In genomic region chr22:50278461-50278860, GRCh38 we compare ENCODE assay signal across 34 cellular contexts.
"Had no signal": no experiment of that assay in that cellular context is flagged by ENCODE, and none has a peak within 500 bp of the region (broad histone marks: within the 10 kb centered on the region; RNA-seq: fewer than 3 reads in every experiment).

No MANE protein-coding gene starts in this region.

- H3K27ac ChIP-seq: brain microvascular endothelial cell, coronary artery, esophagus muscularis mucosa, foreskin keratinocyte, gastrocnemius medialis, heart left ventricle, WERI-Rb-1 had no signal

- ATAC-seq: activated CD4-positive, CD25-positive, alpha-beta regulatory T cell treated with anti-CD3 and anti-CD28 coated beads, Interleukin-2, amount 50 U/mL, for 24 hours; activated CD8-positive, alpha-beta memory T cell treated with anti-CD3 and anti-CD28 coated beads, Interleukin-2, amount 10 ng/mL, durations not matched to agents 7 days and 5 days; activated CD8-positive, alpha-beta T cell treated with anti-CD3 and anti-CD28 coated beads, Interleukin-2, amount 10 ng/mL, durations not matched to agents 7 days and 5 days; foreskin keratinocyte; gastrocnemius medialis; heart left ventricle; T-helper 17 cell had no signal

- H3K27ac Mint-ChIP-seq: activated B cell treated with CpG ODN at 0.5 μM for 24 hours; activated CD8-positive, alpha-beta memory T cell treated with anti-CD3 and anti-CD28 coated beads, Interleukin-2, amount 10 ng/mL, durations not matched to agents 7 days and 5 days; activated CD8-positive, alpha-beta T cell treated with anti-CD3 and anti-CD28 coated beads, Interleukin-2, amount 10 ng/mL, durations not matched to agents 7 days and 5 days; activated naive CD8-positive, alpha-beta T cell; activated T-helper 1 cell treated with anti-CD3 and anti-CD28 coated beads, Interleukin-12 subunit alpha, Interleukin-12 subunit beta, Interleukin-2, Interleukin-4 antibody, amounts not matched to agents 30 ng/mL and 10 ng/mL and 1 ng/mL, durations not matched to agents 14 hours and 24 hours and 36 hours; dendritic cell treated with granulocyte-macrophage colony-stimulating factor and Interleukin-4, amounts not matched to agents 40 ng/mL and 50 ng/mL, for 4 days; endodermal cell; T-helper 17 cell; T-helper 2 cell treated with Interferon-gamma antibody and Interleukin-4, amounts not matched to agents 5 μg/mL and 100 μg/mL, for 36 hours had no signal

- H3K27me3 Mint-ChIP-seq: activated B cell treated with CpG ODN at 0.5 μM for 24 hours; activated CD8-positive, alpha-beta memory T cell treated with anti-CD3 and anti-CD28 coated beads, Interleukin-2, amount 10 ng/mL, durations not matched to agents 7 days and 5 days; activated naive CD8-positive, alpha-beta T cell; central memory CD8-positive, alpha-beta T cell; dendritic cell treated with granulocyte-macrophage colony-stimulating factor and Interleukin-4, amounts not matched to agents 40 ng/mL and 50 ng/mL, for 4 days; T-helper 17 cell had no signal

- H3K4me3 ChIP-seq: coronary artery, dorsolateral prefrontal cortex, esophagus muscularis mucosa, gastrocnemius medialis, heart left ventricle had no signal

- H3K9me3 Mint-ChIP-seq: activated B cell treated with CpG ODN at 0.5 μM for 24 hours; activated T-helper 1 cell treated with anti-CD3 and anti-CD28 coated beads, Interleukin-12 subunit alpha, Interleukin-12 subunit beta, Interleukin-2, Interleukin-4 antibody, amounts not matched to agents 30 ng/mL and 10 ng/mL and 1 ng/mL, durations not matched to agents 14 hours and 24 hours and 36 hours; central memory CD8-positive, alpha-beta T cell; dendritic cell treated with granulocyte-macrophage colony-stimulating factor and Interleukin-4, amounts not matched to agents 40 ng/mL and 50 ng/mL, for 4 days; T-helper 2 cell treated with Interferon-gamma antibody and Interleukin-4, amounts not matched to agents 5 μg/mL and 100 μg/mL, for 36 hours had no signal

- H3K27me3 ChIP-seq: brain microvascular endothelial cell, dorsolateral prefrontal cortex, esophagus muscularis mucosa, foreskin keratinocyte, gastrocnemius medialis, heart left ventricle had no signal

- DNase-seq: activated B cell treated with CpG ODN at 0.5 μM for 24 hours; activated CD4-positive, alpha-beta T cell treated with anti-CD3 and anti-CD28 coated beads for 48 hours; activated CD4-positive, alpha-beta T cell treated with anti-CD3 and anti-CD28 coated beads, Interleukin-2, amount 50 U/mL, for 1 hour; activated CD4-positive, alpha-beta T cell treated with anti-CD3 and anti-CD28 coated beads, Interleukin-2, amount 50 U/mL, for 48 hours; activated CD8-positive, alpha-beta memory T cell treated with anti-CD3 and anti-CD28 coated beads, Interleukin-2, amount 10 ng/mL, durations not matched to agents 7 days and 5 days; activated CD8-positive, alpha-beta memory T cell treated with anti-CD3 and anti-CD28 coated beads, Interleukin-2, amount 50 U/mL, for 4 hours; activated CD8-positive, alpha-beta T cell treated with anti-CD3 and anti-CD28 coated beads, Interleukin-2, amount 10 ng/mL, durations not matched to agents 7 days and 5 days; activated gamma-delta T cell treated with Interleukin-2 at 50 U/mL for 16 hours; activated naive CD4-positive, alpha-beta T cell treated with anti-CD3 and anti-CD28 coated beads, Interleukin-2, amount 50 U/mL, for 16 hours; activated naive CD4-positive, alpha-beta T cell treated with Interleukin-2 at 50 U/mL for 16 hours; activated T-cell treated with anti-CD3 and anti-CD28 coated beads, Interleukin-2, amount 50 U/mL, for 1 hour; activated T-cell treated with anti-CD3 and anti-CD28 coated beads, Interleukin-2, amount 50 U/mL, for 48 hours; amniotic stem cell; anterior cingulate cortex; brain microvascular endothelial cell; dorsolateral prefrontal cortex; effector memory CD4-positive, alpha-beta T cell; endodermal cell; foreskin keratinocyte; gastrocnemius medialis; glutamatergic neuron; heart left ventricle; T-helper 1 cell; T-helper 17 cell; T1000; WERI-Rb-1 had no signal

- H3K4me1 Mint-ChIP-seq: endodermal cell had no signal

- H3K36me3 Mint-ChIP-seq: activated CD8-positive, alpha-beta memory T cell treated with anti-CD3 and anti-CD28 coated beads, Interleukin-2, amount 10 ng/mL, durations not matched to agents 7 days and 5 days; activated naive CD8-positive, alpha-beta T cell had no signal

- H3K4me3 Mint-ChIP-seq: activated B cell treated with CpG ODN at 0.5 μM for 24 hours; activated CD8-positive, alpha-beta memory T cell treated with anti-CD3 and anti-CD28 coated beads, Interleukin-2, amount 10 ng/mL, durations not matched to agents 7 days and 5 days; activated CD8-positive, alpha-beta T cell treated with anti-CD3 and anti-CD28 coated beads, Interleukin-2, amount 10 ng/mL, durations not matched to agents 7 days and 5 days; activated naive CD8-positive, alpha-beta T cell; activated T-helper 1 cell treated with anti-CD3 and anti-CD28 coated beads, Interleukin-12 subunit alpha, Interleukin-12 subunit beta, Interleukin-2, Interleukin-4 antibody, amounts not matched to agents 30 ng/mL and 10 ng/mL and 1 ng/mL, durations not matched to agents 14 hours and 24 hours and 36 hours; central memory CD8-positive, alpha-beta T cell; dendritic cell treated with granulocyte-macrophage colony-stimulating factor and Interleukin-4, amounts not matched to agents 40 ng/mL and 50 ng/mL, for 4 days; endodermal cell; T-helper 17 cell; T-helper 2 cell treated with Interferon-gamma antibody and Interleukin-4, amounts not matched to agents 5 μg/mL and 100 μg/mL, for 36 hours had no signal

- H3K9me3 ChIP-seq: esophagus muscularis mucosa, gastrocnemius medialis, heart left ventricle had no signal
